1 cellular context compared by ENCODE assay signal in genomic region chr1:39877980-39878956, GRCh38.
A peak's percentile ranks its signal among the peaks of the same experiment; 100 is the strongest.
TF ChIP-seq lines count a peak whose summit lies in the region.

No MANE protein-coding gene starts in this region.

TF ChIP-seq in H1, 55 proteins besides CTCF, POLR2A, EP300 and RAD21:
- 0 out of 4 replicates have a peak, but pooled peaks of 1 of the 2 experiments have one; percentile 31 for TF ChIP-seq SIN3A (conservative IDR thresholded peaks at IDR 0.05 in 1 of 2, IDR thresholded peaks at IDR 0.05 in 1 of 2; ENCODE audit: low read depth in 1 of 2, low read length in 2 of 2)
- TF ChIP-seq TAF1 (IDR thresholded peaks at IDR 0.05; ENCODE audit: low read depth, low read length), result no peak
